In genomic region chr6:150844371-150844770, GRCh38 we compare ENCODE assay signal across 21 cellular contexts.
"Had no signal": no experiment of that assay in that cellular context is flagged by ENCODE, and none has a peak within 500 bp of the region (broad histone marks: within the 10 kb centered on the region; RNA-seq: fewer than 3 reads in every experiment).

No MANE protein-coding gene starts in this region.

- H3K4me3 ChIP-seq: coronary artery, dorsolateral prefrontal cortex, esophagus squamous epithelium, gastrocnemius medialis, heart right ventricle, left lung, lower lobe of right lung, mucosa of descending colon had no signal

- H3K27me3 ChIP-seq: dorsolateral prefrontal cortex, esophagus squamous epithelium, gastrocnemius medialis, heart right ventricle, left lung had no signal

- ATAC-seq: esophagus mucosa, gastrocnemius medialis, heart right ventricle, left cardiac atrium, left lung, left ventricle myocardium superior, lower lobe of right lung, mucosa of descending colon had no signal

- H3K36me3 ChIP-seq: gastrocnemius medialis had no signal

- H3K27ac ChIP-seq: coronary artery, dorsolateral prefrontal cortex, esophagus squamous epithelium, gastrocnemius medialis, heart right ventricle, left lung, lower lobe of right lung had no signal

- DNase-seq: dermis blood vessel endothelial cell; dorsolateral prefrontal cortex; effector CD4-positive, alpha-beta T cell; effector memory CD4-positive, alpha-beta T cell; esophagus squamous epithelium; foreskin fibroblast; foreskin melanocyte; gastrocnemius medialis; glutamatergic neuron; head of caudate nucleus; heart right ventricle; hippocampal formation; left cardiac atrium; left lung; left ventricle myocardium superior; lower lobe of right lung; mesenchymal stem cell; mucosa of descending colon; naive B cell had no signal

- H3K9me3 ChIP-seq: esophagus squamous epithelium, gastrocnemius medialis, heart right ventricle, left lung, lower lobe of right lung, mucosa of descending colon had no signal

- H3K4me1 ChIP-seq: esophagus squamous epithelium, gastrocnemius medialis, heart right ventricle, left lung, lower lobe of right lung had no signal
